10 cellular contexts compared by ENCODE assay signal in the genomic region with DNA sequence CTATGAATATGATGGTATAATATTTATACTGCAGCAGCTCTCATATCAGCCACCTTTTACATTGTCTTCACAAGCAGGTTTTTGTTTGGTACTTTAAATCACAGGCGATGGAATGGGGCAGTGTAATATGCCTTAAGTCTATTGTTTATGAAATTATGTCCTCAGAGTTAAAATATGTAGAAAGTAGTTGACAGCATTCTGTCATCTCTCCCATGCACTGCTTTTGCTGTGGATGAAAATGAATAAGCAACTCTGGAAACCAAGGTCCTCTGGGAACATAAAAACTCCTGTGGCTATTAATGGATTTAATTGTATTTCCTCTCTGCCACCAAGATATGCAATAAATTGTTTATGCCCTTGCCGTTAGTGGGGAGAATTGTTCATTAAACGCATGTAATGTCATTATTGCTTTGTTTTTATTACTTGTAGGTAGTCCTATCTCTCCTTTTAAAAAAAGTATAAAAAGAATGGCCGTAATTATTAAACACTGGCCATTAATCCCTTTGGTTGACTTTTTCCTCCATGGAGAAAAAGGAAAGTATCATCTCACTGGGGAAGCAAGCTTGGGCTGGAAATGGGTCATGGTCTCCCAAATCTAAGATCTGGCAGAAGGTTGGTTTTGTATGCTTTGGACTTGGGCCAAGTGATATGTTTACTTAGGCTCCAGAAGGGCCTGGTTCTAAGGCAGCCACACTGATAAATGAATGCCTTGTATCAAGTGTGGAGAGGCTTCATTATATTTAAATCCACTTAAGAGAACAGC. TPM values are rescaled to one million over a fixed set of nuclear protein-coding genes. Genes with fewer than 3 reads are reported as not detected.
DNase-seq lines count a peak whose midpoint lies in the region; ATAC-seq and TF ChIP-seq lines count a peak whose summit lies in the region.
"Had no signal": no experiment of that assay in that cellular context is flagged by ENCODE, and none has a peak within 500 bp of the region (broad histone marks: within the 10 kb centered on the region; RNA-seq: fewer than 3 reads in every experiment).

No MANE protein-coding gene starts in this region.

- H3K4me3 ChIP-seq in ACC112 (ENCODE audit: low read depth, low read length) (peak overlapping the region; percentile 22), LNCaP clone FGC (ENCODE audit: low read depth, low read length) (no peak overlapping the region), left ventricle myocardium inferior (no peak overlapping the region)
- H3K4me3 ChIP-seq: dorsolateral prefrontal cortex had no signal

- H2AFZ ChIP-seq in ACC112 (ENCODE audit: low read length, unreplicated experiment), result no peak overlapping the region

- H3K79me2 ChIP-seq in ACC112 (ENCODE audit: control insufficient read depth, insufficient read depth, low read length, unreplicated experiment), result peaks cover 85% of the 10 kb centered on the region

- H3K4me1 ChIP-seq in ACC112 (ENCODE audit: control insufficient read depth, insufficient read depth, low read length, unreplicated experiment) (peaks cover 42% of the 10 kb centered on the region), left ventricle myocardium inferior (peaks cover 76% of the 10 kb centered on the region)

- intact Hi-C loops in left ventricle myocardium inferior (cut with micrococcal nuclease), result no loop called here

- DNase-seq in LNCaP clone FGC (ENCODE audit: low read depth) (peak; percentile 48), SHP77 (lab: John Stamatoyannopoulos, UW) (peak; percentile 52 to 69), left ventricle myocardium inferior (no peak), iPS-NIHi11 (ENCODE audit: low spot score) (no peak), NCI-H1930 (lab: John Stamatoyannopoulos, UW) (no peak)
- DNase-seq in stimulated activated CD4-positive, alpha-beta T cell treated with anti-CD3 and anti-CD28 coated beads, Interleukin-2, amount 100 ng/mL, for 48 hours, result no peak
- DNase-seq: dorsolateral prefrontal cortex had no signal

- H3K27ac ChIP-seq in ACC112 (ENCODE audit: low read depth, low read length) (peak overlapping the region; percentile 68), left ventricle myocardium inferior (replicated peaks) (peak overlapping the region; percentile 21)

- no peaks in the 10 kb centered on the region for H3K9me3 ChIP-seq in left ventricle myocardium inferior (replicated peaks)

- no peaks in the 10 kb centered on the region for H3K36me3 ChIP-seq in ACC112 (ENCODE audit: insufficient read depth, low read length)
- peaks cover 4% of the 10 kb centered on the region for H3K36me3 ChIP-seq in left ventricle myocardium inferior

- H3K27me3 ChIP-seq in ACC112 (ENCODE audit: insufficient read depth, low read length) (no peaks in the 10 kb centered on the region), left ventricle myocardium inferior (ENCODE audit: low read depth) (no peaks in the 10 kb centered on the region)
- H3K27me3 ChIP-seq: dorsolateral prefrontal cortex had no signal

- no peak for ATAC-seq in GM19467 (IDR thresholded peaks at IDR 0.05; ENCODE audit: unreplicated experiment)

- TF ChIP-seq CTCF in LNCaP clone FGC (IDR thresholded peaks at IDR 0.05; ENCODE audit: control insufficient read depth, extremely low read depth, insufficient read depth) (no peak), left ventricle myocardium inferior (IDR thresholded peaks at IDR 0.05; ENCODE audit: borderline replicate concordance) (no peak)

RNA-seq across cellular contexts. Expression of a gene that starts 13.0 kb away (rescaled TPM):
- total RNA-seq in left ventricle myocardium inferior, result 54.9 TPM

RNA-seq across cellular contexts. Expression of a gene that starts 31.0 kb away (rescaled TPM):
- 75.5 TPM for total RNA-seq in left ventricle myocardium inferior

RNA-seq across cellular contexts. Expression of a gene that starts 34.2 kb away (rescaled TPM):
- 1.3 TPM for total RNA-seq in left ventricle myocardium inferior

RNA-seq across cellular contexts. Expression of a gene that starts 56.8 kb away (rescaled TPM):
- total RNA-seq in left ventricle myocardium inferior, result not detected
- total RNA-seq: urinary bladder had no signal

Comparison
In these comparisons a context has a peak if more than half of its experiments do, and no peak if none do; other contexts are left out.
1. DNase-seq: peak in LNCaP clone FGC (single experiment) and SHP77 (2 of 2); none in left ventricle myocardium inferior (single experiment), iPS-NIHi11 (single experiment), stimulated activated CD4-positive, alpha-beta T cell treated with anti-CD3 and anti-CD28 coated beads, Interleukin-2, amount 100 ng/mL, for 48 hours (0 of 2) and NCI-H1930 (0 of 2).